29 cellular contexts compared by ENCODE assay signal in genomic region chr1:45065083-45065482, GRCh38.
"Had no signal": no experiment of that assay in that cellular context is flagged by ENCODE, and none has a peak within 500 bp of the region (broad histone marks: within the 10 kb centered on the region; RNA-seq: fewer than 3 reads in every experiment).

No MANE protein-coding gene starts in this region.

- H3K36me3 ChIP-seq: adrenal gland, breast epithelium, gastrocnemius medialis, heart right ventricle had no signal

- H3K4me1 ChIP-seq: adrenal gland, ascending aorta, breast epithelium, esophagus muscularis mucosa, foreskin keratinocyte, gastrocnemius medialis, heart right ventricle had no signal

- H3K27me3 ChIP-seq: adrenal gland, ascending aorta, breast epithelium, esophagus muscularis mucosa, gastrocnemius medialis, heart right ventricle had no signal

- H3K4me3 ChIP-seq: adrenal gland, ascending aorta, breast epithelium, esophagus muscularis mucosa, gastrocnemius medialis, heart right ventricle had no signal

- ATAC-seq: activated CD4-positive, alpha-beta T cell treated with anti-CD3 and anti-CD28 coated beads for 36 hours; activated CD8-positive, alpha-beta memory T cell treated with anti-CD3 and anti-CD28 coated beads, Interleukin-2, amount 10 ng/mL, durations not matched to agents 7 days and 5 days; activated CD8-positive, alpha-beta T cell treated with anti-CD3 and anti-CD28 coated beads, Interleukin-2, amount 10 ng/mL, durations not matched to agents 7 days and 5 days; activated naive CD8-positive, alpha-beta T cell treated with anti-CD3 and anti-CD28 coated beads, Interleukin-2, amount 50 U/mL, for 24 hours; effector memory CD8-positive, alpha-beta T cell; foreskin keratinocyte; gastrocnemius medialis; heart right ventricle had no signal

- H3K27ac ChIP-seq: adrenal gland, ascending aorta, breast epithelium, esophagus muscularis mucosa, foreskin keratinocyte, gastrocnemius medialis, heart right ventricle had no signal

- H3K9me3 ChIP-seq: adrenal gland, ascending aorta, breast epithelium, esophagus muscularis mucosa, gastrocnemius medialis had no signal

- DNase-seq: activated CD4-positive, alpha-beta memory T cell treated with anti-CD3 and anti-CD28 coated beads for 36 hours; activated CD4-positive, alpha-beta T cell treated with anti-CD3 and anti-CD28 coated beads for 36 hours; activated CD4-positive, alpha-beta T cell treated with anti-CD3 and anti-CD28 coated beads, Interleukin-2, amount 10 ng/mL, durations not matched to agents 24 days and 14 days; activated CD4-positive, CD25-positive, alpha-beta regulatory T cell; activated CD4-positive, CD25-positive, alpha-beta regulatory T cell treated with anti-CD3 and anti-CD28 coated beads, Interleukin-2, amount 50 U/mL, for 72 hours; activated CD8-positive, alpha-beta memory T cell treated with anti-CD3 and anti-CD28 coated beads, Interleukin-2, amount 10 ng/mL, durations not matched to agents 7 days and 5 days; activated CD8-positive, alpha-beta memory T cell treated with anti-CD3 and anti-CD28 coated beads, Interleukin-2, amount 50 U/mL, for 4 hours; activated CD8-positive, alpha-beta T cell treated with anti-CD3 and anti-CD28 coated beads, Interleukin-2, amount 10 ng/mL, durations not matched to agents 7 days and 5 days; activated effector memory CD4-positive, alpha-beta T cell treated with anti-CD3 and anti-CD28 coated beads, Interleukin-2, amount 50 U/mL, for 16 hours; activated naive CD4-positive, alpha-beta T cell treated with anti-CD3 and anti-CD28 coated beads for 36 hours; activated naive CD8-positive, alpha-beta T cell treated with anti-CD3 and anti-CD28 coated beads for 36 hours; activated naive CD8-positive, alpha-beta T cell treated with anti-CD3 and anti-CD28 coated beads, Interleukin-2, amount 50 U/mL, for 24 hours; activated T-cell treated with anti-CD3 and anti-CD28 coated beads, Interleukin-2, amount 50 U/mL, for 1 hour; activated T-cell treated with anti-CD3 and anti-CD28 coated beads, Interleukin-2, amount 50 U/mL, for 48 hours; adrenal gland; amygdala; cortex of kidney; dermis blood vessel endothelial cell; effector CD4-positive, alpha-beta T cell; effector memory CD8-positive, alpha-beta T cell; erythroblast; foreskin keratinocyte; gastrocnemius medialis; glutamatergic neuron; heart right ventricle; T-helper 2 cell had no signal
